In genomic region chr21:32413697-32414578, GRCh38 we compare ENCODE assay signal across 9 cellular contexts. TPM values are rescaled to one million over a fixed set of nuclear protein-coding genes. Genes with fewer than 3 reads are reported as not detected.
DNase-seq lines count a peak whose midpoint lies in the region; FAIRE-seq and TF ChIP-seq lines count a peak whose summit lies in the region.
"Had no signal": no experiment of that assay in that cellular context is flagged by ENCODE, and none has a peak within 500 bp of the region (broad histone marks: within the 10 kb centered on the region; RNA-seq: fewer than 3 reads in every experiment).

No MANE protein-coding gene starts in this region.

- H3K4me1 ChIP-seq in colonic mucosa: peaks cover 4% of the 10 kb centered on the region
- peaks cover 8 to 27% of the 10 kb centered on the region in 2 donors for H3K4me1 ChIP-seq in muscle layer of duodenum (ENCODE audit: control insufficient read depth in 1 of 2, insufficient read depth in 2 of 2, low read length in 2 of 2)

- DNase-seq in AG08396 (ENCODE audit: low spot score): peak; percentile 18
- DNase-seq in NCI-H774 (lab: John Stamatoyannopoulos, UW): peak; percentile 28
- DNase-seq in colonic mucosa: peak; percentile 29
- no peak for DNase-seq in GM12892 (ENCODE audit: insufficient read length)
- DNase-seq in H4 (ENCODE audit: low spot score): no peak
- DNase-seq in NCI-H2171 treated with DMSO at 0.1 percent for 48 hours (lab: John Stamatoyannopoulos, UW): no peak
- no peak for DNase-seq in frontal cortex (ENCODE audit: low spot score in 2 of 2)

- H3K4me3 ChIP-seq in colonic mucosa: peak overlapping the region; percentile 67
- H3K4me3 ChIP-seq in muscle layer of duodenum (ENCODE audit: low read depth in 1 of 2, low read length in 2 of 2): peak overlapping the region; percentile 72 to 77

- TF ChIP-seq POLR2A in GM12892 (IDR thresholded peaks at IDR 0.05; ENCODE audit: low read depth, low read length): no peak

- H3K9me3 ChIP-seq in colonic mucosa: no peaks in the 10 kb centered on the region
- H3K9me3 ChIP-seq in muscle layer of duodenum (ENCODE audit: control insufficient read depth in 1 of 2, low read length in 2 of 2): no peaks in the 10 kb centered on the region

- H3K36me3 ChIP-seq in colonic mucosa (no peaks in the 10 kb centered on the region), muscle layer of duodenum (ENCODE audit: control insufficient read depth in 1 of 2, insufficient read depth in 2 of 2, low read length in 2 of 2) (peaks cover 0 to 5% of the 10 kb centered on the region in 2 donors)

- H3K9ac ChIP-seq in colonic mucosa (ENCODE audit: low read depth in 2 of 2, low read length in 2 of 2): peak overlapping the region; percentile 25 to 88

- FAIRE-seq in GM12892 (lab: Jason Lieb, UNC) (no peak), frontal cortex (lab: Jason Lieb, UNC) (no peak)
- FAIRE-seq: islet of Langerhans had no signal

- intact Hi-C loops in colonic mucosa (cut with DNase I): no loop called here

- TF ChIP-seq CTCF in colonic mucosa (IDR thresholded peaks at IDR 0.05): no peak

- H3K27ac ChIP-seq in colonic mucosa (peak overlapping the region; percentile 75), muscle layer of duodenum (ENCODE audit: low read length) (peak overlapping the region; percentile 87)

- H3K27me3 ChIP-seq in colonic mucosa (no peaks in the 10 kb centered on the region), muscle layer of duodenum (ENCODE audit: low read depth, low read length) (no peaks in the 10 kb centered on the region)

RNA-seq across cellular contexts. Expression of gene EVA1C, which starts 1.4 kb away (rescaled TPM):
- total RNA-seq in colonic mucosa: 1 to 10 TPM; 7.3 to 9.9 TPM
- polyA plus RNA-seq in GM12892 (2012; ENCODE audit: missing spikeins): not detected
- total RNA-seq in H4 (2014; rRNA removed; shearing (Covaris generic)): 3.8 and 7.9 TPM in 2 replicates
- total RNA-seq in frontal cortex: 2.4 TPM

RNA-seq across cellular contexts. Expression of gene URB1, which starts 21.1 kb away (rescaled TPM):
- total RNA-seq in colonic mucosa (10 to 100 TPM in 1 of 2 donors, 1 to 10 TPM in 1; 6.1 to 16.4 TPM), frontal cortex (14.3 TPM)
- polyA plus RNA-seq in GM12892 (2012; ENCODE audit: missing spikeins): 5.2 TPM
- total RNA-seq in H4 (2014; rRNA removed; shearing (Covaris generic)): 7.3 and 9.8 TPM in 2 replicates

Comparison
In these comparisons a context has a peak if more than half of its experiments do, and no peak if none do; other contexts are left out.
1. DNase-seq: peak in AG08396 (single experiment), NCI-H774 (single experiment) and colonic mucosa (single experiment); none in GM12892 (single experiment), H4 (single experiment), NCI-H2171 treated with DMSO at 0.1 percent for 48 hours (single experiment) and frontal cortex (0 of 2).